Comparison of ENCODE assay signal across 8 cellular contexts in genomic region chr1:9651565-9652378, GRCh38. TPM values are rescaled to one million over a fixed set of nuclear protein-coding genes. Genes with fewer than 3 reads are reported as not detected.
DNase-seq lines count a peak whose midpoint lies in the region; ATAC-seq and TF ChIP-seq lines count a peak whose summit lies in the region.

Gene PIK3CD (plus strand): TSS chr1:9651731. CDS start chr1:9710456, 58,725 bp downstream.

- peak within 1 kb of the TSS; percentile 96 for H3K4me3 Mint-ChIP-seq in natural killer cell treated with Interleukin-12 subunit alpha and Interleukin-12 subunit beta and Interleukin-15 and Interleukin-18, amount 100 ng/mL, for 72 hours

- H3K27me3 ChIP-seq in A673 (replicated peaks; ENCODE audit: insufficient read depth, low read depth, low read length, poor library complexity) (peaks cover 41% of the 10 kb centered on the region), esophagus squamous epithelium (peaks cover 0 to 59% (median 4%) of the 10 kb centered on the region in 4 donors)

- H3K4me3 ChIP-seq in A673 (ENCODE audit: low read depth, low read length, poor library complexity, severe bottlenecking) (peak within 1 kb of the TSS; percentile 38), esophagus squamous epithelium (peak within 1 kb of the TSS; percentile 47 to 73 (median 60))

- no TSS peak for BruUV-seq in A673 (replicated peaks; lab: Mats Ljungman, UMichigan)

- DNase-seq in A673 (ENCODE audit: low spot score) (peak; percentile 56), NCI-H2171 treated with DMSO at 0.1 percent for 48 hours (lab: John Stamatoyannopoulos, UW) (peak; percentile 53), activated T-cell treated with anti-CD3 and anti-CD28 coated beads for 24 hours (ENCODE audit: low read depth) (peak; percentile 33), esophagus squamous epithelium (lab: John Stamatoyannopoulos, UW) (no peak)
- DNase-seq in natural killer cell treated with Interleukin-12 subunit alpha and Interleukin-12 subunit beta and Interleukin-15 and Interleukin-18, amount 100 ng/mL, for 72 hours (ENCODE audit: low spot score): peak; percentile 70

- TF ChIP-seq CTCF in A673 (conservative IDR thresholded peaks at IDR 0.05; ENCODE audit: low read depth, low read length) (no peak), esophagus squamous epithelium (IDR thresholded peaks at IDR 0.05) (peak in 1 of 6 experiments; percentile 26)

- intact Hi-C loops in A673 (cut with micrococcal nuclease; ENCODE audit: unreplicated experiment) (no loop called here), esophagus squamous epithelium (cut with DNase I) (no loop called here)

- no peak within 1 kb of the TSS for H3K27ac ChIP-seq in A673 (ENCODE audit: low read depth, low read length, poor library complexity, severe bottlenecking)
- peak within 1 kb of the TSS; percentile 11 to 81 (median 68) for H3K27ac ChIP-seq in esophagus squamous epithelium

- peaks cover 6% of the 10 kb centered on the region for H3K36me3 Mint-ChIP-seq in natural killer cell treated with Interleukin-12 subunit alpha and Interleukin-12 subunit beta and Interleukin-15 and Interleukin-18, amount 100 ng/mL, for 72 hours

- H3K27ac Mint-ChIP-seq in natural killer cell treated with Interleukin-12 subunit alpha and Interleukin-12 subunit beta and Interleukin-15 and Interleukin-18, amount 100 ng/mL, for 72 hours: peak within 1 kb of the TSS; percentile 98 to 99

- POLR2A ChIA-PET in A673 (lab: Charles Lee; ENCODE audit: low non-redundant PET): no interaction called here

- peaks cover 20% of the 10 kb centered on the region for H3K4me1 ChIP-seq in A673 (ENCODE audit: insufficient read depth, low read length, poor library complexity, severe bottlenecking)
- peaks cover 9 to 27% (median 9%) of the 10 kb centered on the region in 3 donors for H3K4me1 ChIP-seq in esophagus squamous epithelium

- H3K27me3 Mint-ChIP-seq in natural killer cell treated with Interleukin-12 subunit alpha and Interleukin-12 subunit beta and Interleukin-15 and Interleukin-18, amount 100 ng/mL, for 72 hours: no peaks in the 10 kb centered on the region

- H3K9me3 Mint-ChIP-seq in natural killer cell treated with Interleukin-12 subunit alpha and Interleukin-12 subunit beta and Interleukin-15 and Interleukin-18, amount 100 ng/mL, for 72 hours: no peaks in the 10 kb centered on the region

- TF ChIP-seq POLR2A in esophagus squamous epithelium (IDR thresholded peaks at IDR 0.05): peak in 2 of 4 donors; percentile 23 to 28

- CTCF ChIA-PET in A673 (lab: Charles Lee): no interaction called here

- 0% methylated on average over 1 to 9 of the region's 94 CpGs for WGBS in esophagus squamous epithelium, 2 donors

- no peaks in the 10 kb centered on the region for H3K9me3 ChIP-seq in A673 (ENCODE audit: low read depth, low read length, poor library complexity, severe bottlenecking)
- H3K9me3 ChIP-seq in esophagus squamous epithelium: no peaks in the 10 kb centered on the region

- ATAC-seq in GM19035 (IDR thresholded peaks at IDR 0.05; ENCODE audit: unreplicated experiment) (peak; percentile 33), GM21737 (IDR thresholded peaks at IDR 0.05; ENCODE audit: unreplicated experiment) (no peak), HG02852 (IDR thresholded peaks at IDR 0.05; ENCODE audit: unreplicated experiment) (no peak)
- ATAC-seq in natural killer cell treated with Interleukin-12 subunit alpha and Interleukin-12 subunit beta and Interleukin-15 and Interleukin-18, amount 100 ng/mL, for 72 hours: peak; percentile 62 to 65

- H3K4me1 Mint-ChIP-seq in natural killer cell treated with Interleukin-12 subunit alpha and Interleukin-12 subunit beta and Interleukin-15 and Interleukin-18, amount 100 ng/mL, for 72 hours (ENCODE audit: low read depth in 2 of 2): peaks cover 40 to 44% of the 10 kb centered on the region in 2 donors

- H3K36me3 ChIP-seq in A673 (ENCODE audit: insufficient read depth, low read length, poor library complexity, severe bottlenecking) (no peaks in the 10 kb centered on the region), esophagus squamous epithelium (no peaks in the 10 kb centered on the region)

RNA-seq across cellular contexts. Expression of gene PIK3CD, which starts in this region (rescaled TPM):
- total RNA-seq in A673 (2021) (2.1 and 5.0 TPM in 2 replicates), esophagus squamous epithelium (10 to 100 TPM in 1 of 4 donors, 1 to 10 TPM in 3; 4.1 to 11.8 (median 7.7) TPM)
- total RNA-seq in natural killer cell treated with Interleukin-12 subunit alpha and Interleukin-12 subunit beta and Interleukin-15 and Interleukin-18, amount 100 ng/mL, for 72 hours: 100 to 1,000 TPM; 273 to 444 TPM

Comparison
In these comparisons a context has a peak if more than half of its experiments do, and no peak if none do; other contexts are left out.
1. RNA of gene PIK3CD (total RNA-seq): 273 to 444 TPM in natural killer cell treated with Interleukin-12 subunit alpha and Interleukin-12 subunit beta and Interleukin-15 and Interleukin-18, amount 100 ng/mL, for 72 hours; 4.1 to 11.8 TPM in esophagus squamous epithelium and 2.1 to 5.0 TPM in A673; every median in the first group is over 10 times any median in the second.
2. ATAC-seq: peak in GM19035 (single experiment) and natural killer cell treated with Interleukin-12 subunit alpha and Interleukin-12 subunit beta and Interleukin-15 and Interleukin-18, amount 100 ng/mL, for 72 hours (2 of 2); none in GM21737 (single experiment) and HG02852 (single experiment).